23 cellular contexts compared by ENCODE assay signal in the genomic region with DNA sequence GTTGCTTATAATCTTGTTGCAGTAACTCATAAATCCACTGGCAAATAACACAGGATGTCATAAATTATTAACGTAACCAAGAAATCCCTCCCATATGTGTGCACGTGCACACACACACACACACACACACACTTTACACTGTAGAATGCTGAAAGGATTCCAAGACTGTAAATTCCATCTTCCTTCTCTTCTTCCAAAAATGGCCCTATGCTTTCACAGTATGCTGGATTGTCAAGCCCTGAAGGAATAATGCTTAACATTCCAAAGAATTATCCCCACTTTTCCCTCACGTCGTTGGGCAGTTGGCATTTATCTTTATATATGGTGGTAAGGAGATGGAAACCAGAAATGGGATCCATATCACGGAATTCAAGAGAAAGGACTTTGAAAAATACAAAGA.
"Had no signal": no experiment of that assay in that cellular context is flagged by ENCODE, and none has a peak within 500 bp of the region (broad histone marks: within the 10 kb centered on the region; RNA-seq: fewer than 3 reads in every experiment).

No MANE protein-coding gene starts in this region.

- H3K4me1 Mint-ChIP-seq: neural crest cell had no signal

- H3K4me3 ChIP-seq: gastroesophageal sphincter, left ventricle myocardium inferior, lower lobe of right lung, right atrium auricular region, sigmoid colon, skin epidermis, stomach, thoracic aorta, transverse colon had no signal

- ATAC-seq: esophagus mucosa, gastroesophageal sphincter, lower lobe of right lung had no signal

- H3K27ac Mint-ChIP-seq: naive B cell had no signal

- H3K9me3 Mint-ChIP-seq: naive B cell had no signal

- H3K4me3 Mint-ChIP-seq: naive B cell, neural crest cell had no signal

- H3K27me3 Mint-ChIP-seq: naive B cell had no signal

- DNase-seq: effector memory CD4-positive, alpha-beta T cell; glutamatergic neuron; immature natural killer cell; left ventricle myocardium inferior; lower lobe of right lung; mesenchymal stem cell; naive B cell; posterior cingulate gyrus; sigmoid colon; stimulated activated CD4-positive, alpha-beta T cell treated with anti-CD3 and anti-CD28 coated beads, Interleukin-2, amount 100 ng/mL, for 24 hours; stimulated activated CD4-positive, alpha-beta T cell treated with anti-CD3 and anti-CD28 coated beads, Interleukin-4, amount 100 ng/mL, for 4 hours; stimulated activated naive CD4-positive, alpha-beta T cell; stomach; substantia nigra; transverse colon had no signal

- H3K36me3 Mint-ChIP-seq: naive B cell had no signal

- FAIRE-seq: endometrium, keratinocyte had no signal
